Comparison of ENCODE assay signal across 8 cellular contexts in genomic region chrX:14497184-14497666, GRCh38. TPM values are rescaled to one million over a fixed set of nuclear protein-coding genes. Genes with fewer than 3 reads are reported as not detected.
DNase-seq lines count a peak whose midpoint lies in the region; ATAC-seq lines count a peak whose summit lies in the region.

No MANE protein-coding gene starts in this region.

- peak overlapping the region; percentile 12 for H3K27ac ChIP-seq in CD4-positive, alpha-beta memory T cell (ENCODE audit: low read depth, low read length)

- peaks cover 12 to 27% (median 21%) of the 10 kb centered on the region in 4 donors for H3K4me1 Mint-ChIP-seq in CD4-positive, alpha-beta memory T cell

- peak in 4 of 5 donors; percentile 21 to 33 (median 24) for DNase-seq in CD4-positive, alpha-beta memory T cell
- DNase-seq in activated naive CD4-positive, alpha-beta T cell treated with anti-CD3 and anti-CD28 coated beads, Interleukin-2, amount 50 U/mL, for 72 hours (ENCODE audit: low spot score in 2 of 2): no peak
- DNase-seq in myocyte (ENCODE audit: low read depth): peak; percentile 4
- no peak for DNase-seq in anterior cingulate cortex (lab: John Stamatoyannopoulos, UW)
- DNase-seq in foreskin melanocyte: no peak

- H3K36me3 Mint-ChIP-seq in CD4-positive, alpha-beta memory T cell: no peaks in the 10 kb centered on the region
- no peaks in the 10 kb centered on the region for H3K36me3 Mint-ChIP-seq in activated naive CD4-positive, alpha-beta T cell treated with anti-CD3 and anti-CD28 coated beads, Interleukin-2, amount 50 U/mL, for 72 hours

- ATAC-seq in GM19025 (IDR thresholded peaks at IDR 0.05; ENCODE audit: low read depth, unreplicated experiment) (peak; percentile 78), HG03342 (IDR thresholded peaks at IDR 0.05; ENCODE audit: unreplicated experiment) (peak; percentile 69), esophagus mucosa (no peak)
- peak; percentile 88 to 96 for ATAC-seq in activated naive CD4-positive, alpha-beta T cell treated with anti-CD3 and anti-CD28 coated beads, Interleukin-2, amount 50 U/mL, for 72 hours

- peak overlapping the region; percentile 77 to 96 (median 84) for H3K4me3 Mint-ChIP-seq in CD4-positive, alpha-beta memory T cell

- no peaks in the 10 kb centered on the region for H3K27me3 ChIP-seq in CD4-positive, alpha-beta memory T cell (ENCODE audit: insufficient read depth, low read length)

- peak overlapping the region; percentile 34 to 43 for H3K4me3 ChIP-seq in CD4-positive, alpha-beta memory T cell (ENCODE audit: low read length in 2 of 2)

- POLR2A ChIA-PET in CD4-positive, alpha-beta memory T cell (lab: Charles Lee; ENCODE audit: partially characterized antibody): interaction anchor here (0.6 kb wide), 1 partner anchor 562 kb away, joined by 3 read pairs; no protein-coding TSS in a partner anchor

- H3K9me3 Mint-ChIP-seq in CD4-positive, alpha-beta memory T cell: no peaks in the 10 kb centered on the region
- H3K9me3 Mint-ChIP-seq in activated naive CD4-positive, alpha-beta T cell treated with anti-CD3 and anti-CD28 coated beads, Interleukin-2, amount 50 U/mL, for 72 hours: no peaks in the 10 kb centered on the region

- CTCF ChIA-PET in CD4-positive, alpha-beta memory T cell (lab: Charles Lee; ENCODE audit: partially characterized antibody): no interaction called here

- H3K9me3 ChIP-seq in CD4-positive, alpha-beta memory T cell (ENCODE audit: control insufficient read depth in 1 of 2, low read length in 2 of 2): no peaks in the 10 kb centered on the region

- peak overlapping the region; percentile 84 to 94 (median 87) for H3K27ac Mint-ChIP-seq in CD4-positive, alpha-beta memory T cell
- peak overlapping the region; percentile 6 to 86 for H3K27ac Mint-ChIP-seq in activated naive CD4-positive, alpha-beta T cell treated with anti-CD3 and anti-CD28 coated beads, Interleukin-2, amount 50 U/mL, for 72 hours

- peaks cover 13% of the 10 kb centered on the region for H3K4me1 ChIP-seq in CD4-positive, alpha-beta memory T cell (ENCODE audit: insufficient read depth, low read length)

- intact Hi-C loops in CD4-positive, alpha-beta memory T cell (cut with micrococcal nuclease): loop anchor here (10.0 kb wide), 1 partner anchor 378 kb away; the partner anchor contains the start of genes FANCB and MOSPD2

- H3K36me3 ChIP-seq in CD4-positive, alpha-beta memory T cell (ENCODE audit: insufficient read depth, low read length): no peaks in the 10 kb centered on the region

- no peaks in the 10 kb centered on the region for H3K27me3 Mint-ChIP-seq in CD4-positive, alpha-beta memory T cell

RNA-seq across cellular contexts. Expression of gene GLRA2, which starts 32.1 kb away (rescaled TPM):
- not detected for total RNA-seq in CD4-positive, alpha-beta memory T cell
- polyA plus RNA-seq in CD4-positive, alpha-beta memory T cell: not detected
- not detected for total RNA-seq in activated naive CD4-positive, alpha-beta T cell treated with anti-CD3 and anti-CD28 coated beads, Interleukin-2, amount 50 U/mL, for 72 hours
- total RNA-seq in myocyte (not detected in 2 replicates), esophagus mucosa (not detected)
- not detected for polyA plus RNA-seq in myocyte (2012)

Comparison
In these comparisons a context has a peak if more than half of its experiments do, and no peak if none do; other contexts are left out.
1. DNase-seq: peak in CD4-positive, alpha-beta memory T cell (4 of 5) and myocyte (single experiment); none in activated naive CD4-positive, alpha-beta T cell treated with anti-CD3 and anti-CD28 coated beads, Interleukin-2, amount 50 U/mL, for 72 hours (0 of 2), anterior cingulate cortex (0 of 58) and foreskin melanocyte (single experiment).